4 cellular contexts compared by ENCODE assay signal in genomic region chr14:95379634-95380033, GRCh38.
TF ChIP-seq lines count a peak whose summit lies in the region.

No MANE protein-coding gene starts in this region.

TF ChIP-seq in A549, 52 proteins besides CTCF, POLR2A, EP300 and RAD21 (continued from another document):
- no peak for TF ChIP-seq SMC3 (IDR thresholded peaks at IDR 0.05)

TF ChIP-seq in HEK293, 187 proteins besides CTCF, POLR2A, EP300 and RAD21 (continued from another document and continues in another):
- TF ChIP-seq ZNF426 (tag by site-specific recombination; IDR thresholded peaks at IDR 0.05) (no peak), ZNF704 (tag by site-specific recombination; IDR thresholded peaks at IDR 0.05) (no peak), ZNF571 (tag by site-specific recombination; IDR thresholded peaks at IDR 0.05) (no peak), ZNF324 (tag by site-specific recombination; IDR thresholded peaks at IDR 0.05) (0 out of 2 replicates have a peak, but pooled peaks have one; percentile 36), ZNF416 (tag by site-specific recombination; IDR thresholded peaks at IDR 0.05) (no peak), ZNF354C (tag by site-specific recombination; IDR thresholded peaks at IDR 0.05; ENCODE audit: borderline replicate concordance, low read depth) (no peak), ZNF302 (tag by site-specific recombination; IDR thresholded peaks at IDR 0.05; ENCODE audit: low read depth) (no peak), ZFP41 (tag by site-specific recombination; IDR thresholded peaks at IDR 0.05; ENCODE audit: borderline replicate concordance) (no peak), ZNF16 (tag by site-specific recombination; IDR thresholded peaks at IDR 0.05; ENCODE audit: low read depth) (no peak), TRIM28 (IDR thresholded peaks at IDR 0.05; ENCODE audit: borderline replicate concordance, low read length) (0 out of 2 replicates have a peak, but pooled peaks have one; percentile 54), ZNF626 (tag by site-specific recombination; IDR thresholded peaks at IDR 0.05) (peak; percentile 78; the same call in 1 of the 2 replicates), ZNF610 (tag by site-specific recombination; IDR thresholded peaks at IDR 0.05; ENCODE audit: borderline replicate concordance) (0 out of 2 replicates have a peak, but pooled peaks have one; percentile 18), SP7 (tag by site-specific recombination; IDR thresholded peaks at IDR 0.05) (no peak), FEZF1 (tag by site-specific recombination; IDR thresholded peaks at IDR 0.05) (no peak), ZNF133 (tag by site-specific recombination; IDR thresholded peaks at IDR 0.05) (peak; percentile 100), TSHZ1 (tag by site-specific recombination; IDR thresholded peaks at IDR 0.05; ENCODE audit: borderline replicate concordance) (no peak), YY2 (tag by site-specific recombination; IDR thresholded peaks at IDR 0.05) (no peak)

TF ChIP-seq in K562, 482 proteins besides CTCF, POLR2A, EP300 and RAD21 (continued from another document and continues in another):
- TF ChIP-seq ZNF512 (tag; IDR thresholded peaks at IDR 0.05) (peak; percentile 88), NR1H2 (CRISPR knock-in tag; IDR thresholded peaks at IDR 0.05) (no peak), HDAC6 (IDR thresholded peaks at IDR 0.05; ENCODE audit: low read depth, low read length) (no peak), ZNF507 (tag; conservative IDR thresholded peaks at IDR 0.05) (no peak), TRIM28 (IDR thresholded peaks at IDR 0.05) (peak; percentile 69; the same call in 1 of the 2 replicates), LCOR (CRISPR knock-in tag; IDR thresholded peaks at IDR 0.05) (no peak), RB1 (IDR thresholded peaks at IDR 0.05; ENCODE audit: low read depth) (no peak), PBX2 (CRISPR knock-in tag; IDR thresholded peaks at IDR 0.05; ENCODE audit: low read depth) (no peak), PBX2 (tag; conservative IDR thresholded peaks at IDR 0.05; ENCODE audit: low read depth) (no peak), ZBTB34 (CRISPR knock-in tag; IDR thresholded peaks at IDR 0.05) (no peak), NBN (IDR thresholded peaks at IDR 0.05; ENCODE audit: low read depth) (no peak), GMEB1 (CRISPR knock-in tag; IDR thresholded peaks at IDR 0.05) (no peak), ATF1 (CRISPR knock-in tag; IDR thresholded peaks at IDR 0.05) (no peak), ATF1 (tag; IDR thresholded peaks at IDR 0.05) (no peak), ZNF561 (CRISPR knock-in tag; conservative IDR thresholded peaks at IDR 0.05) (no peak), TRIM24 (IDR thresholded peaks at IDR 0.05) (0 out of 4 replicates have a peak, but pooled peaks of 1 of the 2 experiments have one; percentile 22)

TF ChIP-seq in WTC11, 78 proteins besides CTCF, POLR2A, EP300 and RAD21 (continued from another document):
- TF ChIP-seq MLX (CRISPR knock-in tag; IDR thresholded peaks at IDR 0.05) (no peak), TEAD1 (CRISPR knock-in tag; IDR thresholded peaks at IDR 0.05) (no peak), FOXJ3 (CRISPR knock-in tag; IDR thresholded peaks at IDR 0.05; ENCODE audit: borderline replicate concordance) (no peak), PRRX2 (CRISPR knock-in tag; IDR thresholded peaks at IDR 0.05) (no peak), STAT6 (CRISPR knock-in tag; conservative IDR thresholded peaks at IDR 0.05; ENCODE audit: low read depth) (no peak), ATF2 (CRISPR knock-in tag; IDR thresholded peaks at IDR 0.05; ENCODE audit: borderline replicate concordance, low read depth) (no peak), ZNF396 (CRISPR knock-in tag; IDR thresholded peaks at IDR 0.05; ENCODE audit: borderline replicate concordance) (no peak), GABPB1 (CRISPR knock-in tag; IDR thresholded peaks at IDR 0.05) (no peak), FOXK1 (CRISPR knock-in tag; IDR thresholded peaks at IDR 0.05) (no peak)
